8 cellular contexts compared by ENCODE assay signal in genomic region chr1:40662864-40663263, GRCh38. TPM values are rescaled to one million over a fixed set of nuclear protein-coding genes. Genes with fewer than 3 reads are reported as not detected.
DNase-seq lines count a peak whose midpoint lies in the region; ATAC-seq and TF ChIP-seq lines count a peak whose summit lies in the region.

No MANE protein-coding gene starts in this region.

- peak; percentile 70 for DNase-seq in activated CD4-positive, alpha-beta T cell treated with anti-CD3 and anti-CD28 coated beads for 36 hours
- DNase-seq in activated CD4-positive, alpha-beta T cell treated with anti-CD3 and anti-CD28 coated beads for 1 hour = no peak
- DNase-seq in NCI-H2107 treated with DMSO at 0.1 percent for 48 hours (lab: John Stamatoyannopoulos, UW; ENCODE audit: unreplicated experiment) = peak; percentile 94
- peak in 2 of 3 donors; percentile 8 to 32 for DNase-seq in stimulated activated CD4-positive, alpha-beta T cell treated with anti-CD3 and anti-CD28 coated beads, TNF-alpha, amount 100 ng/mL, for 48 hours (ENCODE audit: low read depth in 3 of 3)
- DNase-seq in effector memory CD4-positive, alpha-beta T cell = no peak
- DNase-seq in esophagus squamous epithelium (lab: John Stamatoyannopoulos, UW) = no peak
- DNase-seq in HuH-7 (ENCODE audit: low spot score) = no peak

- no peaks in the 10 kb centered on the region for H3K9me3 ChIP-seq in effector memory CD4-positive, alpha-beta T cell (ENCODE audit: control insufficient read depth, low read length)
- H3K9me3 ChIP-seq in esophagus squamous epithelium = no peaks in the 10 kb centered on the region

- CTCF ChIA-PET in activated CD4-positive, alpha-beta T cell treated with anti-CD3 and anti-CD28 coated beads for 36 hours (lab: Charles Lee) = interaction anchor here (0.7 to 1.6 kb wide), 4 partner anchors 13 to 207 kb away, joined by 3 to 4 read pairs (median 3); no protein-coding TSS in a partner anchor

- POLR2A ChIA-PET in activated CD4-positive, alpha-beta T cell treated with anti-CD3 and anti-CD28 coated beads for 36 hours (lab: Charles Lee) = interaction anchor here (1.2 kb wide), 1 partner anchor 28 kb away, joined by 4 read pairs; the partner anchor contains the start of gene NFYC

- no peak overlapping the region for H3K4me3 ChIP-seq in effector memory CD4-positive, alpha-beta T cell (ENCODE audit: insufficient read depth, low read depth, low read length, poor library complexity, severe bottlenecking)
- H3K4me3 ChIP-seq in esophagus squamous epithelium = no peak overlapping the region

- H3K27ac Mint-ChIP-seq in activated CD4-positive, alpha-beta T cell treated with anti-CD3 and anti-CD28 coated beads for 36 hours = no peak overlapping the region
- peak overlapping the region; percentile 50 for H3K27ac Mint-ChIP-seq in dendritic cell treated with granulocyte-macrophage colony-stimulating factor and Interleukin-4, amounts not matched to agents 40 ng/mL and 50 ng/mL, for 4 days

- intact Hi-C loops in activated CD4-positive, alpha-beta T cell treated with anti-CD3 and anti-CD28 coated beads for 36 hours (cut with DNase I, micrococcal nuclease) = loop anchor here in 1 of 2 experiments (2.0 kb wide), 1 partner anchor 26 kb away; no protein-coding TSS in a partner anchor
- intact Hi-C loops in dendritic cell treated with granulocyte-macrophage colony-stimulating factor and Interleukin-4, amounts not matched to agents 40 ng/mL and 50 ng/mL, for 4 days (cut with micrococcal nuclease) = no loop called here
- intact Hi-C loops in esophagus squamous epithelium (cut with DNase I) = loop anchor here (10.0 kb wide), 1 partner anchor 48 kb away; no protein-coding TSS in a partner anchor

- H3K27me3 Mint-ChIP-seq in activated CD4-positive, alpha-beta T cell treated with anti-CD3 and anti-CD28 coated beads for 36 hours = no peaks in the 10 kb centered on the region
- peaks cover 15% of the 10 kb centered on the region for H3K27me3 Mint-ChIP-seq in dendritic cell treated with granulocyte-macrophage colony-stimulating factor and Interleukin-4, amounts not matched to agents 40 ng/mL and 50 ng/mL, for 4 days

- no peak for TF ChIP-seq POLR2A in esophagus squamous epithelium (IDR thresholded peaks at IDR 0.05)

- H3K4me1 Mint-ChIP-seq in activated CD4-positive, alpha-beta T cell treated with anti-CD3 and anti-CD28 coated beads for 36 hours = peaks cover 26% of the 10 kb centered on the region
- H3K4me1 Mint-ChIP-seq in dendritic cell treated with granulocyte-macrophage colony-stimulating factor and Interleukin-4, amounts not matched to agents 40 ng/mL and 50 ng/mL, for 4 days (ENCODE audit: low read depth) = peaks cover 41% of the 10 kb centered on the region

- no peak for TF ChIP-seq CTCF in esophagus squamous epithelium (IDR thresholded peaks at IDR 0.05)

- H3K9me3 Mint-ChIP-seq in activated CD4-positive, alpha-beta T cell treated with anti-CD3 and anti-CD28 coated beads for 36 hours (ENCODE audit: low read depth) = no peaks in the 10 kb centered on the region
- H3K9me3 Mint-ChIP-seq in dendritic cell treated with granulocyte-macrophage colony-stimulating factor and Interleukin-4, amounts not matched to agents 40 ng/mL and 50 ng/mL, for 4 days = no peaks in the 10 kb centered on the region

- no peaks in the 10 kb centered on the region for H3K36me3 ChIP-seq in effector memory CD4-positive, alpha-beta T cell (ENCODE audit: control insufficient read depth, insufficient read depth, low read length)
- H3K36me3 ChIP-seq in esophagus squamous epithelium = no peaks in the 10 kb centered on the region

- H3K4me1 ChIP-seq in effector memory CD4-positive, alpha-beta T cell (ENCODE audit: control insufficient read depth, insufficient read depth, low read length, poor library complexity, severe bottlenecking) = peaks cover 8% of the 10 kb centered on the region
- H3K4me1 ChIP-seq in esophagus squamous epithelium = peaks cover 9 to 39% (median 10%) of the 10 kb centered on the region in 3 donors

- no peak overlapping the region for H3K27ac ChIP-seq in effector memory CD4-positive, alpha-beta T cell (ENCODE audit: insufficient read depth, low read length, poor library complexity, severe bottlenecking)
- H3K27ac ChIP-seq in esophagus squamous epithelium = no peak overlapping the region

- ATAC-seq in activated CD4-positive, alpha-beta T cell treated with anti-CD3 and anti-CD28 coated beads for 36 hours = peak; percentile 67

- H3K4me3 Mint-ChIP-seq in activated CD4-positive, alpha-beta T cell treated with anti-CD3 and anti-CD28 coated beads for 36 hours = no peak overlapping the region
- H3K4me3 Mint-ChIP-seq in dendritic cell treated with granulocyte-macrophage colony-stimulating factor and Interleukin-4, amounts not matched to agents 40 ng/mL and 50 ng/mL, for 4 days = no peak overlapping the region

- H3K36me3 Mint-ChIP-seq in activated CD4-positive, alpha-beta T cell treated with anti-CD3 and anti-CD28 coated beads for 36 hours (ENCODE audit: low read depth) = no peaks in the 10 kb centered on the region
- H3K36me3 Mint-ChIP-seq in dendritic cell treated with granulocyte-macrophage colony-stimulating factor and Interleukin-4, amounts not matched to agents 40 ng/mL and 50 ng/mL, for 4 days (ENCODE audit: low read depth) = no peaks in the 10 kb centered on the region

- WGBS in esophagus squamous epithelium, 2 donors = 70 to 81% methylated on average over 1 to 2 of the region's 4 CpGs

- H3K27me3 ChIP-seq in effector memory CD4-positive, alpha-beta T cell (replicated peaks; ENCODE audit: control insufficient read depth, insufficient read depth, low read length, poor library complexity, severe bottlenecking) = no peaks in the 10 kb centered on the region
- H3K27me3 ChIP-seq in esophagus squamous epithelium = no peaks in the 10 kb centered on the region

RNA-seq across cellular contexts. Expression of gene RIMS3, which starts 2.6 kb away (rescaled TPM):
- total RNA-seq in activated CD4-positive, alpha-beta T cell treated with anti-CD3 and anti-CD28 coated beads for 36 hours = 1 to 10 TPM; 2.7 TPM
- total RNA-seq in esophagus squamous epithelium = 1 to 10 TPM; 1.0 to 2.5 (median 1.5) TPM

RNA-seq across cellular contexts. Expression of gene NFYC, which starts 28.6 kb away (rescaled TPM):
- total RNA-seq in activated CD4-positive, alpha-beta T cell treated with anti-CD3 and anti-CD28 coated beads for 36 hours = 10 to 100 TPM; 53.6 to 85.4 TPM
- total RNA-seq in esophagus squamous epithelium = 10 to 100 TPM; 39.9 to 43.3 (median 41.8) TPM

Comparison
In these comparisons a context has a peak if more than half of its experiments do, and no peak if none do; other contexts are left out.
1. DNase-seq: peak in activated CD4-positive, alpha-beta T cell treated with anti-CD3 and anti-CD28 coated beads for 36 hours (single experiment), NCI-H2107 treated with DMSO at 0.1 percent for 48 hours (single experiment) and stimulated activated CD4-positive, alpha-beta T cell treated with anti-CD3 and anti-CD28 coated beads, TNF-alpha, amount 100 ng/mL, for 48 hours (2 of 3); none in activated CD4-positive, alpha-beta T cell treated with anti-CD3 and anti-CD28 coated beads for 1 hour (single experiment), effector memory CD4-positive, alpha-beta T cell (0 of 3), esophagus squamous epithelium (single experiment) and HuH-7 (single experiment).